In genomic region chr2:144162652-144163051, GRCh38 we compare ENCODE assay signal across 8 cellular contexts.
A peak's percentile ranks its signal among the peaks of the same experiment; 100 is the strongest.
DNase-seq lines count a peak whose midpoint lies in the region; ATAC-seq and TF ChIP-seq lines count a peak whose summit lies in the region.

No MANE protein-coding gene starts in this region.

- H3K27me3 ChIP-seq in right lobe of liver, result no peaks in the 10 kb centered on the region

- TF ChIP-seq CTCF in NB4 (IDR thresholded peaks at IDR 0.05; ENCODE audit: low read depth, low read length) (peak; percentile 42), right lobe of liver (IDR thresholded peaks at IDR 0.05) (peak; percentile 47 to 71 (median 50))

- intact Hi-C loops in right lobe of liver (cut with DNase I), result no loop called here

- H3K36me3 ChIP-seq in right lobe of liver, result no peaks in the 10 kb centered on the region

- no peak for TF ChIP-seq POLR2A in NB4 (IDR thresholded peaks at IDR 0.05; ENCODE audit: extremely low read depth, insufficient read length)
- TF ChIP-seq POLR2A in right lobe of liver (IDR thresholded peaks at IDR 0.05), result no peak

- no peaks in the 10 kb centered on the region for H3K4me1 ChIP-seq in right lobe of liver

- H3K27ac ChIP-seq in right lobe of liver, result no peak overlapping the region

- ATAC-seq in GM19372 (IDR thresholded peaks at IDR 0.05; ENCODE audit: low read depth, unreplicated experiment) (peak; percentile 81), right lobe of liver (peak; percentile 63 to 80 (median 78)), GM21360 (IDR thresholded peaks at IDR 0.05; ENCODE audit: unreplicated experiment) (no peak), GM19455 (IDR thresholded peaks at IDR 0.05; ENCODE audit: unreplicated experiment) (no peak)

- H3K4me3 ChIP-seq in NB4 (ENCODE audit: low read depth, low read length) (no peak overlapping the region), right lobe of liver (no peak overlapping the region)

- 70% methylated on average over 5 of the region's 5 CpGs for WGBS in right lobe of liver (ENCODE audit: insufficient coverage, low coverage, low lambda C conversion rate, missing lambda C conversion rate)

- H3K9me3 ChIP-seq in right lobe of liver, result no peaks in the 10 kb centered on the region

- DNase-seq in DMS53 (lab: John Stamatoyannopoulos, UW) (peak; percentile 55), NB4 (ENCODE audit: low read depth) (peak; percentile 34), right lobe of liver (no peak), AG08395 (ENCODE audit: low spot score) (no peak)
- DNase-seq in activated effector memory CD4-positive, alpha-beta T cell treated with Interleukin-2 at 50 U/mL for 16 hours, result peak; percentile 14

Comparison
In these comparisons a context has a peak if more than half of its experiments do, and no peak if none do; other contexts are left out.
1. DNase-seq: peak in DMS53 (single experiment), NB4 (single experiment) and activated effector memory CD4-positive, alpha-beta T cell treated with Interleukin-2 at 50 U/mL for 16 hours (single experiment); none in right lobe of liver (0 of 3) and AG08395 (single experiment).
2. ATAC-seq: peak in GM19372 (single experiment) and right lobe of liver (4 of 4); none in GM21360 (single experiment) and GM19455 (single experiment).